In genomic region chr4:144514736-144515135, GRCh38 we compare ENCODE assay signal across 8 cellular contexts.
"Had no signal": no experiment of that assay in that cellular context is flagged by ENCODE, and none has a peak within 500 bp of the region (broad histone marks: within the 10 kb centered on the region; RNA-seq: fewer than 3 reads in every experiment).

No MANE protein-coding gene starts in this region.

- H3K4me1 ChIP-seq: HAP-1 had no signal

- ATAC-seq: HCT116, HepG2 had no signal

- H3K4me3 ChIP-seq: HAP-1 had no signal

- H3K27me3 Mint-ChIP-seq: IgD-negative memory B cell had no signal

- H3K9me3 Mint-ChIP-seq: HFFc6 had no signal

- H3K4me3 Mint-ChIP-seq: HFFc6, IgD-negative memory B cell had no signal

- H3K36me3 Mint-ChIP-seq: IgD-negative memory B cell had no signal

- H3K27ac Mint-ChIP-seq: HFFc6, IgD-negative memory B cell had no signal

- H3K36me3 ChIP-seq: HAP-1 had no signal

- H3K9me3 ChIP-seq: HAP-1 had no signal

- DNase-seq: GOT3, H7, HFFc6 had no signal

- H3K4me1 Mint-ChIP-seq: IgD-negative memory B cell had no signal

- H3K27ac ChIP-seq: HL-60 had no signal
